In the genomic region with DNA sequence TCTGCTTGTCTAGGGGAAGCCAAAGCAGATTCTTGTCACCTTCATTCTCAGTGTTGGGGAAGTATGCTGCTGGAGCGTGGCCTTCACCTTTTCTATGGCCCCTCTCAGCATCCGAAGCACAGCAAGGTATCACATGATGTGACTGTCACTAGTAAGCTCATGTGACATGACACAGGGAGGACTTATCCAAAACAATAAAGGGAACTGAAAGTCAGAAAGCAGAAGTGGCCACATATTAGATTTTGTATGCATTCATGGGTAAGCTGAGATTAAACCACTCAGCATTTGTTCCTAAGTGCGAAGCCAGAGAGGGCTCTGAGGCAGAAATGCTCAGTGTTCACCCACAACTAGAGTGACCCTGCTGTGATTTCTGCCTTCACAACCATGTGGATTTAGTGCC, we compare ENCODE assay signal across 10 cellular contexts.
DNase-seq lines count a peak whose midpoint lies in the region; ATAC-seq and TF ChIP-seq lines count a peak whose summit lies in the region.
"Had no signal": no experiment of that assay in that cellular context is flagged by ENCODE, and none has a peak within 500 bp of the region (broad histone marks: within the 10 kb centered on the region; RNA-seq: fewer than 3 reads in every experiment).

No MANE protein-coding gene starts in this region.

- no peaks in the 10 kb centered on the region for H3K27me3 ChIP-seq in MG63
- H3K27me3 ChIP-seq: SJSA1 had no signal

- no peak for TF ChIP-seq CTCF in GM12864 (IDR thresholded peaks at IDR 0.05; ENCODE audit: low read depth, low read length, missing control alignments)
- TF ChIP-seq CTCF in lower leg skin (IDR thresholded peaks at IDR 0.05) = no peak

- no peak for TF ChIP-seq POLR2A in lower leg skin (IDR thresholded peaks at IDR 0.05)

- H3K36me3 ChIP-seq in MG63 = no peaks in the 10 kb centered on the region
- H3K36me3 ChIP-seq: SJSA1 had no signal

- peak; percentile 68 for DNase-seq in GM12864 (ENCODE audit: low read depth)
- DNase-seq in SIG-M5 treated with dmso at 0.1 percent for 504 hours (lab: John Stamatoyannopoulos, UW; ENCODE audit: unreplicated experiment) = peak; percentile 71
- no peak for DNase-seq in inferior parietal cortex (ENCODE audit: extremely low spot score)
- no peak for DNase-seq in NCI-H2196 (lab: John Stamatoyannopoulos, UW; ENCODE audit: unreplicated experiment)
- no peak for DNase-seq in MG63
- no peak for DNase-seq in lower leg skin (ENCODE audit: low spot score in 2 of 2)
- DNase-seq: CD8-positive, alpha-beta T cell had no signal

- WGBS in lower leg skin, 2 donors = 72 to 90% methylated on average over 3 of the region's 3 CpGs

- H3K4me3 ChIP-seq in GM12864 (ENCODE audit: low read depth, low read length) (no peak overlapping the region), MG63 (no peak overlapping the region), lower leg skin (ENCODE audit: low read depth, poor library complexity, severe bottlenecking) (no peak overlapping the region)
- H3K4me3 ChIP-seq: SJSA1 had no signal

- intact Hi-C loops in lower leg skin (cut with DNase I; ENCODE audit: low total_unique reads) = no loop called here

- H3K9me3 ChIP-seq in MG63 = no peaks in the 10 kb centered on the region
- H3K9me3 ChIP-seq: SJSA1 had no signal

- ATAC-seq in GM19467 (IDR thresholded peaks at IDR 0.05; ENCODE audit: unreplicated experiment) (peak; percentile 95), HG03103 (IDR thresholded peaks at IDR 0.05; ENCODE audit: low read depth, unreplicated experiment) (peak; percentile 98)
- ATAC-seq: CD8-positive, alpha-beta T cell had no signal

Comparison
In these comparisons a context has a peak if more than half of its experiments do, and no peak if none do; other contexts are left out.
1. DNase-seq: peak in GM12864 (single experiment) and SIG-M5 treated with dmso at 0.1 percent for 504 hours (single experiment); none in inferior parietal cortex (single experiment), NCI-H2196 (single experiment), MG63 (single experiment) and lower leg skin (0 of 2).